In the genomic region with DNA sequence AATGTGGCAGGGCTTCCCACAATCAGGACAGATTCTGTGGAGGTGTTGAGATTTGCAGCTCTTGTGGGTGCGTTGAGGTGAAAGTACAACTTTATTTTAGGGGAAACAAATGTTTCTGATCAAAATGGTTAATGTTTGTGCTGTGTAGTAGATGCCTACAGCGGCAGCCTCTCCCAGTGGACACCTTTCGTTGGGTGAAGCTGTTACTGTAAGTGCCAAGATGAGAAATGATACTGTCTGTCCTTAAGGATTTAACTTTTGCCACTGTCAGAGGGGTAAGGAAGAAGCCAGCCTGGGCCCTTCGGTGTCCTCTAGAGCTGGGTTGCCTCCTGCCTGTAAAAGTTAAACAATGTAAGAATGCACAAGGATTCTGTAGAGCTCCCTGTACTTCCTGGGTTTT, we compare ENCODE assay signal across 26 cellular contexts. TPM values are rescaled to one million over a fixed set of nuclear protein-coding genes. Genes with fewer than 3 reads are reported as not detected.
"Had no signal": no experiment of that assay in that cellular context is flagged by ENCODE, and none has a peak within 500 bp of the region (broad histone marks: within the 10 kb centered on the region; RNA-seq: fewer than 3 reads in every experiment).

No MANE protein-coding gene starts in this region.

- H3K9me3 ChIP-seq: adrenal gland, ascending aorta, heart right ventricle, ovary, right lobe of liver, tibial nerve had no signal

- FAIRE-seq: urothelium cell line had no signal

- H3K36me3 ChIP-seq: adrenal gland, ovary, right lobe of liver had no signal

- H3K27ac Mint-ChIP-seq: activated B cell treated with CpG ODN at 0.5 μM for 24 hours; activated CD8-positive, alpha-beta memory T cell treated with anti-CD3 and anti-CD28 coated beads, Interleukin-2, amount 10 ng/mL, durations not matched to agents 7 days and 5 days; activated CD8-positive, alpha-beta T cell treated with anti-CD3 and anti-CD28 coated beads for 36 hours; activated naive CD8-positive, alpha-beta T cell treated with anti-CD3 and anti-CD28 coated beads for 36 hours; activated T-cell treated with anti-CD3 and anti-CD28 coated beads, Interleukin-2, amount 50 U/mL, for 72 hours; effector memory CD8-positive, alpha-beta T cell; naive thymus-derived CD8-positive, alpha-beta T cell; progenitor cell of endocrine pancreas; T-helper 1 cell treated with Interleukin-12 subunit alpha and Interleukin-12 subunit beta and Interleukin-4 antibody, amounts not matched to agents 30 μg/mL and 1 μg/mL, for 36 hours had no signal

- H3K4me3 Mint-ChIP-seq: activated B cell treated with CpG ODN at 0.5 μM for 24 hours; activated CD8-positive, alpha-beta memory T cell treated with anti-CD3 and anti-CD28 coated beads, Interleukin-2, amount 10 ng/mL, durations not matched to agents 7 days and 5 days; activated CD8-positive, alpha-beta T cell treated with anti-CD3 and anti-CD28 coated beads for 36 hours; activated naive CD8-positive, alpha-beta T cell treated with anti-CD3 and anti-CD28 coated beads for 36 hours; activated T-cell treated with anti-CD3 and anti-CD28 coated beads, Interleukin-2, amount 50 U/mL, for 72 hours; brain; effector memory CD8-positive, alpha-beta T cell; naive thymus-derived CD8-positive, alpha-beta T cell; T-helper 1 cell treated with Interleukin-12 subunit alpha and Interleukin-12 subunit beta and Interleukin-4 antibody, amounts not matched to agents 30 μg/mL and 1 μg/mL, for 36 hours had no signal

- H3K27me3 ChIP-seq: adrenal gland, ascending aorta, foreskin keratinocyte, heart right ventricle, ovary, right lobe of liver, tibial nerve had no signal

- H3K9me3 Mint-ChIP-seq: activated naive CD8-positive, alpha-beta T cell treated with anti-CD3 and anti-CD28 coated beads for 36 hours; activated T-cell treated with anti-CD3 and anti-CD28 coated beads, Interleukin-2, amount 50 U/mL, for 72 hours had no signal

- H3K4me3 ChIP-seq: adrenal gland, ascending aorta, heart right ventricle, ovary, right lobe of liver, tibial nerve had no signal

- H3K27ac ChIP-seq: adrenal gland, ascending aorta, foreskin keratinocyte, ovary, right lobe of liver had no signal

- H3K27me3 Mint-ChIP-seq: activated B cell treated with CpG ODN at 0.5 μM for 24 hours; activated CD8-positive, alpha-beta memory T cell treated with anti-CD3 and anti-CD28 coated beads, Interleukin-2, amount 10 ng/mL, durations not matched to agents 7 days and 5 days; activated CD8-positive, alpha-beta T cell treated with anti-CD3 and anti-CD28 coated beads for 36 hours; activated naive CD8-positive, alpha-beta T cell treated with anti-CD3 and anti-CD28 coated beads for 36 hours; brain; effector memory CD8-positive, alpha-beta T cell; naive thymus-derived CD8-positive, alpha-beta T cell; progenitor cell of endocrine pancreas had no signal

- H3K36me3 Mint-ChIP-seq: activated CD8-positive, alpha-beta memory T cell treated with anti-CD3 and anti-CD28 coated beads, Interleukin-2, amount 10 ng/mL, durations not matched to agents 7 days and 5 days; activated naive CD8-positive, alpha-beta T cell treated with anti-CD3 and anti-CD28 coated beads for 36 hours; naive thymus-derived CD8-positive, alpha-beta T cell had no signal

- H3K4me1 Mint-ChIP-seq: activated B cell treated with CpG ODN at 0.5 μM for 24 hours; activated CD8-positive, alpha-beta memory T cell treated with anti-CD3 and anti-CD28 coated beads, Interleukin-2, amount 10 ng/mL, durations not matched to agents 7 days and 5 days; activated naive CD8-positive, alpha-beta T cell treated with anti-CD3 and anti-CD28 coated beads for 36 hours had no signal

- DNase-seq: activated B cell treated with CpG ODN at 0.5 μM for 24 hours; activated CD4-positive, alpha-beta T cell treated with anti-CD3 and anti-CD28 coated beads, Interleukin-2, amount 50 U/mL, for 1 hour; activated CD8-positive, alpha-beta memory T cell treated with anti-CD3 and anti-CD28 coated beads, Interleukin-2, amount 10 ng/mL, durations not matched to agents 7 days and 5 days; activated CD8-positive, alpha-beta T cell treated with anti-CD3 and anti-CD28 coated beads for 36 hours; activated effector memory CD4-positive, alpha-beta T cell treated with Interleukin-2 at 50 U/mL for 16 hours; activated naive CD4-positive, alpha-beta T cell treated with Interleukin-2 at 50 U/mL for 16 hours; activated naive CD8-positive, alpha-beta T cell treated with anti-CD3 and anti-CD28 coated beads for 36 hours; activated T-cell treated with anti-CD3 and anti-CD28 coated beads for 4 hours; activated T-cell treated with anti-CD3 and anti-CD28 coated beads, Interleukin-2, amount 50 U/mL, for 72 hours; cortex of kidney; effector memory CD8-positive, alpha-beta T cell; foreskin keratinocyte; heart right ventricle; naive thymus-derived CD8-positive, alpha-beta T cell; ovary; right lobe of liver; stimulated activated CD4-positive, alpha-beta T cell treated with anti-CD3 and anti-CD28 coated beads, Interleukin-2, amount 100 ng/mL, for 48 hours; stimulated activated naive CD4-positive, alpha-beta T cell treated with Interleukin-2 at 50 U/mL for 16 hours; T-helper 9 cell had no signal

RNA-seq across cellular contexts. Expression of a gene that starts 27.9 kb away (rescaled TPM):
- total RNA-seq: activated B cell treated with CpG ODN at 0.5 μM for 24 hours; naive thymus-derived CD8-positive, alpha-beta T cell had no signal
- polyA plus RNA-seq: naive thymus-derived CD8-positive, alpha-beta T cell had no signal
